In the genomic region with DNA sequence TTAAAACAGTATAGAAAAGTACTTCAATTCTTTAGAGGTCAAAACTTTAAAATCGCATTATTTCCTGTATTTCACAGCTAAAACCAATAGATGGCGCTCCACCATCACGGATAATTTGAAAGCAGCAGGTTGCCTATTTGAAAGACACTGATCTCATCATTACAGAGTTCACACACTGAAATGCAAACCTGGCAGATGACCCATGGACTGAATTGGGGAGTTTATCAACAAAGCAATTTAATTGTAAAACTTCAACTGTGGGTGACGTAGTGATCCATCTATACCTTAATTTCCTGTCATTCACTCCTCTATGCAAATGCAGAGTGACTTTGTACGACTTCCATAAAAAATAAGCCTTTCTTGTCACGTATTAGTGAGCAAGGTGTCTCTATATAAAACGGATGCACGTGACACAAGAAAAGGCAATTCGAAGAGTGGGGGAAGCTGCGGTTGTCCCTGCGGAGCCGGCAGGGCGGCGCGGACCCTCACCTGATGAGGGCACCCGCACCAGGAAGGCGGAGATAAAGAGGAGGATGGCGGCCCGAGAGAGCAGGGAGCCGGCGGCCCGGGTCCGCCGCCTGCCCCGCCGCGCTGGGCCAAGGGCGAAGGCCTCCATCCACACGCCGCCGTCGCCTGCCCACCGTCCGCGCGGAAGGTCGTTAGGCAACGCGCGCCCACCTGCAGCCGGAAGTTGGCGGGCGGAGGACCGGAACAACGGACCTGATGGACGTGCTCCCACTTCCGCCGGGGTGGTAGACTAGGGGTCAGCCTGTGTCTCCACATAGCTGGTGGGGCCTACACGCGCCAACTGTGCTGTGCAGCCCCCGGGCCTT, we compare ENCODE assay signal across 8 cellular contexts. TPM values are rescaled to one million over a fixed set of nuclear protein-coding genes. Genes with fewer than 3 reads are reported as not detected.
DNase-seq lines count a peak whose midpoint lies in the region; ATAC-seq, FAIRE-seq and TF ChIP-seq lines count a peak whose summit lies in the region.

A gene with protein sequence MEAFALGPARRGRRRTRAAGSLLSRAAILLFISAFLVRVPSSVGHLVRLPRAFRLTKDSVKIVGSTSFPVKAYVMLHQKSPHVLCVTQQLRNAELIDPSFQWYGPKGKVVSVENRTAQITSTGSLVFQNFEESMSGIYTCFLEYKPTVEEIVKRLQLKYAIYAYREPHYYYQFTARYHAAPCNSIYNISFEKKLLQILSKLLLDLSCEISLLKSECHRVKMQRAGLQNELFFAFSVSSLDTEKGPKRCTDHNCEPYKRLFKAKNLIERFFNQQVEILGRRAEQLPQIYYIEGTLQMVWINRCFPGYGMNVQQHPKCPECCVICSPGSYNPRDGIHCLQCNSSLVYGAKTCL (minus strand): TSS at position 668 of the 833 bp plus-strand sequence. CDS start 52 bp downstream, at position 616.

- peaks cover 4% of the 10 kb centered on the region for H3K4me1 Mint-ChIP-seq in activated CD4-positive, alpha-beta memory T cell treated with anti-CD3 and anti-CD28 coated beads, Interleukin-2, amount 10 ng/mL, durations not matched to agents 7 days and 5 days
- peaks cover 17% of the 10 kb centered on the region for H3K4me1 Mint-ChIP-seq in stimulated activated naive CD8-positive, alpha-beta T cell treated with anti-CD3 and anti-CD28 coated beads, Interleukin-15, amount 100 ng/mL, for 72 hours

- TF ChIP-seq CTCF in AG10803 (conservative IDR thresholded peaks at IDR 0.05; ENCODE audit: low read length), result peak; percentile 74

- peak within 1 kb of the TSS; percentile 47 for H3K27ac Mint-ChIP-seq in activated CD4-positive, alpha-beta memory T cell treated with anti-CD3 and anti-CD28 coated beads, Interleukin-2, amount 10 ng/mL, durations not matched to agents 7 days and 5 days
- peak within 1 kb of the TSS; percentile 95 to 96 for H3K27ac Mint-ChIP-seq in stimulated activated naive CD8-positive, alpha-beta T cell treated with anti-CD3 and anti-CD28 coated beads, Interleukin-15, amount 100 ng/mL, for 72 hours

- H3K27me3 Mint-ChIP-seq in activated CD4-positive, alpha-beta memory T cell treated with anti-CD3 and anti-CD28 coated beads, Interleukin-2, amount 10 ng/mL, durations not matched to agents 7 days and 5 days, result peaks cover 19% of the 10 kb centered on the region
- no peaks in the 10 kb centered on the region for H3K27me3 Mint-ChIP-seq in stimulated activated naive CD8-positive, alpha-beta T cell treated with anti-CD3 and anti-CD28 coated beads, Interleukin-15, amount 100 ng/mL, for 72 hours

- no peaks in the 10 kb centered on the region for H3K36me3 Mint-ChIP-seq in activated CD4-positive, alpha-beta memory T cell treated with anti-CD3 and anti-CD28 coated beads, Interleukin-2, amount 10 ng/mL, durations not matched to agents 7 days and 5 days (ENCODE audit: low read depth)

- no peak within 1 kb of the TSS; the same call in 1 of the 2 replicates for H3K4me3 ChIP-seq in AG10803 (ENCODE audit: low read length)

- peak within 1 kb of the TSS; percentile 73 for H3K4me3 Mint-ChIP-seq in activated CD4-positive, alpha-beta memory T cell treated with anti-CD3 and anti-CD28 coated beads, Interleukin-2, amount 10 ng/mL, durations not matched to agents 7 days and 5 days
- peak within 1 kb of the TSS; percentile 93 for H3K4me3 Mint-ChIP-seq in stimulated activated naive CD8-positive, alpha-beta T cell treated with anti-CD3 and anti-CD28 coated beads, Interleukin-15, amount 100 ng/mL, for 72 hours

- ATAC-seq in GM18868 (IDR thresholded peaks at IDR 0.05; ENCODE audit: unreplicated experiment) (peak; percentile 88), HG03095 (IDR thresholded peaks at IDR 0.05; ENCODE audit: unreplicated experiment) (peak; percentile 69)
- ATAC-seq in stimulated activated naive CD8-positive, alpha-beta T cell treated with anti-CD3 and anti-CD28 coated beads, Interleukin-15, amount 100 ng/mL, for 72 hours, result peak; percentile 86

- FAIRE-seq in endometrium (lab: Jason Lieb, UNC), result peak; percentile 91

- CTCF ChIA-PET in activated CD4-positive, alpha-beta memory T cell treated with anti-CD3 and anti-CD28 coated beads, Interleukin-2, amount 10 ng/mL, durations not matched to agents 7 days and 5 days (lab: Charles Lee), result interaction anchor here (0.6 to 3.7 kb wide), 42 partner anchors 11 to 1275 kb away, joined by 3 to 35 read pairs (median 4); a partner anchor contains a TSS

- POLR2A ChIA-PET in activated CD4-positive, alpha-beta memory T cell treated with anti-CD3 and anti-CD28 coated beads, Interleukin-2, amount 10 ng/mL, durations not matched to agents 7 days and 5 days (lab: Charles Lee), result interaction anchor here (0.7 to 1.1 kb wide), 3 partner anchors 112 to 583 kb away, joined by 3 to 5 read pairs (median 4); no protein-coding TSS in a partner anchor

- H3K9me3 Mint-ChIP-seq in activated CD4-positive, alpha-beta memory T cell treated with anti-CD3 and anti-CD28 coated beads, Interleukin-2, amount 10 ng/mL, durations not matched to agents 7 days and 5 days, result no peaks in the 10 kb centered on the region
- peaks cover 0 to 6% of the 10 kb centered on the region in 2 donors for H3K9me3 Mint-ChIP-seq in stimulated activated naive CD8-positive, alpha-beta T cell treated with anti-CD3 and anti-CD28 coated beads, Interleukin-15, amount 100 ng/mL, for 72 hours

- peak; percentile 33 for DNase-seq in AG10803 (ENCODE audit: low read depth)
- DNase-seq in NCI-H446 (lab: John Stamatoyannopoulos, UW), result peak; percentile 28 to 64
- DNase-seq in activated CD4-positive, alpha-beta memory T cell treated with anti-CD3 and anti-CD28 coated beads, Interleukin-2, amount 10 ng/mL, durations not matched to agents 7 days and 5 days, result peak; percentile 43
- DNase-seq in myocyte (ENCODE audit: low read depth), result peak; percentile 45
- DNase-seq in stimulated activated naive CD8-positive, alpha-beta T cell treated with anti-CD3 and anti-CD28 coated beads, Interleukin-15, amount 100 ng/mL, for 72 hours, result peak; percentile 55 to 73

RNA-seq across cellular contexts. Expression of the gene that starts here (rescaled TPM):
- not detected for total RNA-seq in activated CD4-positive, alpha-beta memory T cell treated with anti-CD3 and anti-CD28 coated beads, Interleukin-2, amount 10 ng/mL, durations not matched to agents 7 days and 5 days
- total RNA-seq in myocyte, result not detected in 2 replicates
- not detected for polyA plus RNA-seq in myocyte (2012)

Comparison
In these comparisons a context has a peak if more than half of its experiments do, and no peak if none do; other contexts are left out.
1. Peak in DNase-seq in activated CD4-positive, alpha-beta memory T cell treated with anti-CD3 and anti-CD28 coated beads, Interleukin-2, amount 10 ng/mL, durations not matched to agents 7 days and 5 days; RNA of the gene not detected or under 1 TPM.
2. Peak in DNase-seq in myocyte; RNA of the gene not detected or under 1 TPM.